Comparison of ENCODE assay signal across 8 cellular contexts in the genomic region with DNA sequence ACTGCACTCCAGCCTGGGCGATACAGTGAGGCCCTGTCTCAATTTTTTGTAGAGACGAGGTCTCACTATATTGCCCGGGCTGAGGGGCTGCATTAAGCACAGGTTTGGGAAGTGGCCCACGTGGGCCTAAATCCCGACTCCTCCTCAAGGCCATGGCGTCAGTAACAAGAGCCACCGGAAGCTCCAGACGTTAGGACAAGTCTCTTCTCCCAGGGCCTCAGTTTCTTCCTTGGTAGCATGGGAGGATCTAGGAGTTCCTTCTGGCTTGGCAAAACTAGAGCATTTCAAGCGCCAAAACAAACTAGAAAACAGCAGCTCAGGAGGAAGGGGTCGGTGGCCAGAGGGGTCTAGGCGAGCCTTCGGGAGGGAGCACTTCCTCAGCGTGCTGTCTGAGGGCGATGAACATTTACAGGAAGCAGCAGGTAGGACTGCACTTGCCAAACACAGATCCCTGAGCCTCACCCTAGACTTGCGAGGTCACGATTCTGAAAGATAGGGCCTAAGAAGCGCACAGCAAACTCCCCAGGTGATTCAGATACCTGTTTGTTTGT. TPM values are rescaled to one million over a fixed set of nuclear protein-coding genes. Genes with fewer than 3 reads are reported as not detected.
A peak's percentile ranks its signal among the peaks of the same experiment; 100 is the strongest.
DNase-seq lines count a peak whose midpoint lies in the region; ATAC-seq, FAIRE-seq and TF ChIP-seq lines count a peak whose summit lies in the region.

No MANE protein-coding gene starts in this region.

- peak overlapping the region; percentile 92 for H3K27ac Mint-ChIP-seq in astrocyte (ENCODE audit: unreplicated experiment)

- H3K36me3 Mint-ChIP-seq in astrocyte (ENCODE audit: low read depth, unreplicated experiment), result peaks cover 20% of the 10 kb centered on the region

- peaks cover 13% of the 10 kb centered on the region for H3K4me1 ChIP-seq in astrocyte (ENCODE audit: insufficient read depth, low read length)

- H3K27me3 ChIP-seq in astrocyte (ENCODE audit: insufficient read depth, low read length), result no peaks in the 10 kb centered on the region

- peak overlapping the region; percentile 70 for H3K27ac ChIP-seq in astrocyte (ENCODE audit: low read depth, low read length)
- H3K27ac ChIP-seq in temporal lobe (ENCODE audit: low read depth, low read length), result peak overlapping the region; percentile 82

- ATAC-seq in left lobe of liver, result peak; percentile 29

- no peaks in the 10 kb centered on the region for H3K27me3 Mint-ChIP-seq in astrocyte (ENCODE audit: low read depth, unreplicated experiment)

- peak overlapping the region; percentile 67 for H3K4me3 ChIP-seq in Jurkat, Clone E6-1 (ENCODE audit: low read length)
- H3K4me3 ChIP-seq in astrocyte (ENCODE audit: insufficient read depth, low read depth, low read length), result peak overlapping the region; percentile 85

- H3K4me3 Mint-ChIP-seq in astrocyte (ENCODE audit: unreplicated experiment), result peak overlapping the region; percentile 88

- peak overlapping the region; percentile 99 for H3K4me2 ChIP-seq in astrocyte (ENCODE audit: low read length)

- no peak for TF ChIP-seq CTCF in astrocyte (IDR thresholded peaks at IDR 0.05; ENCODE audit: insufficient read depth, low read depth, low read length)

- DNase-seq in stimulated activated CD4-positive, alpha-beta T cell treated with anti-CD3 and anti-CD28 coated beads, Interleukin-15, amount 100 ng/mL, for 24 hours, result peak; percentile 38
- no peak for DNase-seq in stimulated activated CD4-positive, alpha-beta T cell treated with anti-CD3 and anti-CD28 coated beads, Interleukin-4, amount 100 ng/mL, for 24 hours
- DNase-seq in Jurkat, Clone E6-1 (ENCODE audit: low read depth, low spot score), result no peak
- no peak for DNase-seq in astrocyte (ENCODE audit: low read depth)
- no peak for DNase-seq in left lobe of liver (ENCODE audit: low spot score)
- DNase-seq in posterior cingulate gyrus, result no peak
- no peak for DNase-seq in Ammon's horn (ENCODE audit: low spot score)

- peaks cover 24% of the 10 kb centered on the region for H3K4me1 Mint-ChIP-seq in astrocyte (ENCODE audit: low read depth, unreplicated experiment)

- no peaks in the 10 kb centered on the region for H3K9me3 Mint-ChIP-seq in astrocyte (ENCODE audit: unreplicated experiment)

- no peak for FAIRE-seq in astrocyte (lab: Jason Lieb, UNC)

- H2AFZ ChIP-seq in astrocyte (ENCODE audit: low read depth, low read length), result peak overlapping the region; percentile 43

- H3K9me3 ChIP-seq in astrocyte (ENCODE audit: insufficient read depth, low read depth, low read length), result no peaks in the 10 kb centered on the region

- peaks cover 43% of the 10 kb centered on the region for H4K20me1 ChIP-seq in astrocyte (ENCODE audit: insufficient read depth, low read length)

- intact Hi-C loops in posterior cingulate gyrus (cut with DNase I), result loop anchor here (1.0 to 5.0 kb wide), 2 partner anchors 111 to 205 kb away; partner anchors contain the start of genes DIS3L and MAP2K1

- peaks cover 40% of the 10 kb centered on the region for H3K79me2 ChIP-seq in astrocyte (ENCODE audit: insufficient read depth, low read length)

- H3K36me3 ChIP-seq in astrocyte (ENCODE audit: insufficient read depth, low read length), result peaks cover 68% of the 10 kb centered on the region

- peak overlapping the region; percentile 92 for H3K9ac ChIP-seq in astrocyte (ENCODE audit: low read length)

RNA-seq across cellular contexts. Expression of gene SNAPC5, which starts 0.5 kb away (rescaled TPM):
- polyA plus RNA-seq in Jurkat, Clone E6-1 (2012; ENCODE audit: insufficient read depth, insufficient read length), result 60.2 TPM
- total RNA-seq in astrocyte (11.5 and 12.7 TPM in 2 replicates), left lobe of liver (16.3 TPM), temporal lobe (11.8 TPM)

RNA-seq across cellular contexts. Expression of gene RPL4, which starts 7.6 kb away (rescaled TPM):
- 5,228 TPM for polyA plus RNA-seq in Jurkat, Clone E6-1 (2012; ENCODE audit: insufficient read depth, insufficient read length)
- total RNA-seq in astrocyte (2,056 and 2,248 TPM in 2 replicates), left lobe of liver (753 TPM), temporal lobe (1,813 TPM)

RNA-seq across cellular contexts. Expression of gene ZWILCH, which starts 8.1 kb away (rescaled TPM):
- 38.5 TPM for polyA plus RNA-seq in Jurkat, Clone E6-1 (2012; ENCODE audit: insufficient read depth, insufficient read length)
- total RNA-seq in astrocyte, result 15.5 and 18.1 TPM in 2 replicates
- total RNA-seq in left lobe of liver, result 3.3 TPM
- 31.2 TPM for total RNA-seq in temporal lobe
